Comparison of ENCODE assay signal across 15 cellular contexts in genomic region chr19:1156305-1156801, GRCh38. TPM values are rescaled to one million over a fixed set of nuclear protein-coding genes. Genes with fewer than 3 reads are reported as not detected.
DNase-seq lines count a peak whose midpoint lies in the region; ATAC-seq and TF ChIP-seq lines count a peak whose summit lies in the region.
"Had no signal": no experiment of that assay in that cellular context is flagged by ENCODE, and none has a peak within 500 bp of the region (broad histone marks: within the 10 kb centered on the region; RNA-seq: fewer than 3 reads in every experiment).

No MANE protein-coding gene starts in this region.

- H3K9me3 Mint-ChIP-seq in neural progenitor cell: no peaks in the 10 kb centered on the region
- H3K9me3 Mint-ChIP-seq: activated CD4-positive, alpha-beta memory T cell treated with anti-CD3 and anti-CD28 coated beads for 36 hours; central memory CD8-positive, alpha-beta T cell; immature natural killer cell had no signal

- no peaks in the 10 kb centered on the region for H3K9me3 ChIP-seq in left ventricle myocardium inferior (replicated peaks)
- no peaks in the 10 kb centered on the region for H3K9me3 ChIP-seq in neural progenitor cell (ENCODE audit: low read depth)
- no peaks in the 10 kb centered on the region for H3K9me3 ChIP-seq in upper lobe of left lung

- no peaks in the 10 kb centered on the region for H3K27me3 ChIP-seq in left ventricle myocardium inferior (ENCODE audit: low read depth)
- H3K27me3 ChIP-seq in neural progenitor cell: no peaks in the 10 kb centered on the region
- no peaks in the 10 kb centered on the region for H3K27me3 ChIP-seq in upper lobe of left lung

- H3K36me3 ChIP-seq in left ventricle myocardium inferior (peaks cover 15% of the 10 kb centered on the region), neural progenitor cell (no peaks in the 10 kb centered on the region), upper lobe of left lung (peaks cover 0 to 40% (median 25%) of the 10 kb centered on the region in 4 donors)

- H3K4me2 ChIP-seq in neural progenitor cell: no peak overlapping the region

- intact Hi-C loops in Right ventricle myocardium inferior (cut with DNase I) (no loop called here), left ventricle myocardium inferior (cut with micrococcal nuclease) (no loop called here)

- H3F3A ChIP-seq in neural progenitor cell (ENCODE audit: low read depth): no peaks in the 10 kb centered on the region

- H3K27ac Mint-ChIP-seq in neural progenitor cell: peak overlapping the region; percentile 79
- H3K27ac Mint-ChIP-seq: activated CD4-positive, alpha-beta memory T cell treated with anti-CD3 and anti-CD28 coated beads for 36 hours had no signal

- 89 to 92% methylated on average over 17 to 24 of the region's 24 CpGs for WGBS in upper lobe of left lung, 2 donors

- no peak for TF ChIP-seq POLR2A in upper lobe of left lung (IDR thresholded peaks at IDR 0.05)

- H3K4me1 ChIP-seq in left ventricle myocardium inferior: peaks cover 54% of the 10 kb centered on the region
- H3K4me1 ChIP-seq in neural progenitor cell: no peaks in the 10 kb centered on the region
- peaks cover 49 to 68% (median 55%) of the 10 kb centered on the region in 4 donors for H3K4me1 ChIP-seq in upper lobe of left lung

- ATAC-seq in Right ventricle myocardium inferior (no peak), upper lobe of left lung (ENCODE audit: low FRiP score in 2 of 2) (no peak), GM18502 (IDR thresholded peaks at IDR 0.05; ENCODE audit: poor library complexity, unreplicated experiment) (no peak), HG03095 (IDR thresholded peaks at IDR 0.05; ENCODE audit: unreplicated experiment) (no peak)

- no peak for TF ChIP-seq EP300 in upper lobe of left lung (IDR thresholded peaks at IDR 0.05)

- peaks cover 5% of the 10 kb centered on the region for H4K20me1 ChIP-seq in neural progenitor cell (ENCODE audit: low read depth)

- no peaks in the 10 kb centered on the region for H3K79me2 ChIP-seq in neural progenitor cell (ENCODE audit: low read depth)

- no peaks in the 10 kb centered on the region for H3K4me1 Mint-ChIP-seq in neural progenitor cell
- H3K4me1 Mint-ChIP-seq: central memory CD8-positive, alpha-beta T cell; immature natural killer cell had no signal

- no peak for TF ChIP-seq CTCF in left ventricle myocardium inferior (IDR thresholded peaks at IDR 0.05; ENCODE audit: borderline replicate concordance)
- no peak for TF ChIP-seq CTCF in coronary artery (IDR thresholded peaks at IDR 0.05)
- no peak for TF ChIP-seq CTCF in neural progenitor cell (IDR thresholded peaks at IDR 0.05)
- no peak for TF ChIP-seq CTCF in upper lobe of left lung (IDR thresholded peaks at IDR 0.05)

- H2AFZ ChIP-seq in neural progenitor cell (replicated peaks): no peak overlapping the region

- H3K27ac ChIP-seq in left ventricle myocardium inferior (replicated peaks): no peak overlapping the region
- H3K27ac ChIP-seq in coronary artery: peak overlapping the region; percentile 93 to 94
- H3K27ac ChIP-seq in neural progenitor cell: no peak overlapping the region
- peak overlapping the region; percentile 95 to 98 (median 96) for H3K27ac ChIP-seq in upper lobe of left lung

- DNase-seq in Right ventricle myocardium inferior (ENCODE audit: missing footprints): peak; percentile 70
- no peak for DNase-seq in left ventricle myocardium inferior
- no peak for DNase-seq in coronary artery (ENCODE audit: low spot score)
- no peak for DNase-seq in neural progenitor cell (ENCODE audit: low spot score)
- peak; percentile 58 to 77 for DNase-seq in upper lobe of left lung
- DNase-seq in NCI-H1092 treated with DMSO at 0.1 percent for 48 hours (lab: John Stamatoyannopoulos, UW): no peak
- DNase-seq: activated CD4-positive, alpha-beta memory T cell treated with anti-CD3 and anti-CD28 coated beads for 36 hours; activated gamma-delta T cell; immature natural killer cell; NCI-H1436 treated with DMSO at 0.1 percent for 48 hours; NCI-H524; retina had no signal

- H3K27me3 Mint-ChIP-seq in neural progenitor cell (ENCODE audit: insufficient read depth, low read depth): no peaks in the 10 kb centered on the region
- H3K27me3 Mint-ChIP-seq: activated CD4-positive, alpha-beta memory T cell treated with anti-CD3 and anti-CD28 coated beads for 36 hours; central memory CD8-positive, alpha-beta T cell had no signal

- H3K36me3 Mint-ChIP-seq in neural progenitor cell: peaks cover 2% of the 10 kb centered on the region
- H3K36me3 Mint-ChIP-seq: immature natural killer cell had no signal

- H3K9ac ChIP-seq in neural progenitor cell: no peak overlapping the region

- H3K4me3 ChIP-seq in left ventricle myocardium inferior: no peak overlapping the region
- H3K4me3 ChIP-seq in coronary artery: no peak overlapping the region
- H3K4me3 ChIP-seq in neural progenitor cell: no peak overlapping the region
- H3K4me3 ChIP-seq in upper lobe of left lung: no peak overlapping the region

- no peak overlapping the region for H3K4me3 Mint-ChIP-seq in neural progenitor cell
- H3K4me3 Mint-ChIP-seq: activated CD4-positive, alpha-beta memory T cell treated with anti-CD3 and anti-CD28 coated beads for 36 hours; central memory CD8-positive, alpha-beta T cell; immature natural killer cell had no signal

RNA-seq across cellular contexts. Expression of gene SBNO2, which starts 17.7 kb away (rescaled TPM):
- total RNA-seq in Right ventricle myocardium inferior (14.7 TPM), left ventricle myocardium inferior (16.9 TPM), neural progenitor cell (ENCODE audit: low replicate concordance) (3.3 and 16.2 TPM in 2 replicates), upper lobe of left lung (100 to 1,000 TPM in 4 of 6 donors, 10 to 100 TPM in 2; 44.8 to 159 (median 106) TPM)

RNA-seq across cellular contexts. Expression of gene STK11, which starts 49.2 kb away (rescaled TPM):
- total RNA-seq in Right ventricle myocardium inferior (49.9 TPM), left ventricle myocardium inferior (50.1 TPM), neural progenitor cell (ENCODE audit: low replicate concordance) (27.4 and 67.3 TPM in 2 replicates), upper lobe of left lung (100 to 1,000 TPM in 1 of 6 donors, 10 to 100 TPM in 5; 50.2 to 168 (median 63.2) TPM)

RNA-seq across cellular contexts. Expression of gene GPX4, which starts 52.6 kb away (rescaled TPM):
- total RNA-seq in Right ventricle myocardium inferior (361 TPM), left ventricle myocardium inferior (327 TPM), neural progenitor cell (ENCODE audit: low replicate concordance) (289 and 439 TPM in 2 replicates), upper lobe of left lung (100 to 1,000 TPM; 370 to 717 (median 484) TPM)

Comparison
In these comparisons a context has a peak if more than half of its experiments do, and no peak if none do; other contexts are left out.
1. DNase-seq: peak in Right ventricle myocardium inferior (single experiment) and upper lobe of left lung (2 of 2); none in left ventricle myocardium inferior (single experiment), coronary artery (single experiment), neural progenitor cell (single experiment) and NCI-H1092 treated with DMSO at 0.1 percent for 48 hours (single experiment).
2. H3K27ac ChIP-seq: peak in coronary artery (2 of 2) and upper lobe of left lung (4 of 4); none in left ventricle myocardium inferior (single experiment) and neural progenitor cell (single experiment).